18 cellular contexts compared by ENCODE assay signal in genomic region chr19:35784401-35785086, GRCh38. TPM values are rescaled to one million over a fixed set of nuclear protein-coding genes. Genes with fewer than 3 reads are reported as not detected.
DNase-seq lines count a peak whose midpoint lies in the region; ATAC-seq and TF ChIP-seq lines count a peak whose summit lies in the region.
"Had no signal": no experiment of that assay in that cellular context is flagged by ENCODE, and none has a peak within 500 bp of the region (broad histone marks: within the 10 kb centered on the region; RNA-seq: fewer than 3 reads in every experiment).

No MANE protein-coding gene starts in this region.

- H4K20me1 ChIP-seq in H9 (ENCODE audit: control insufficient read depth, insufficient read depth, insufficient read length), result no peaks in the 10 kb centered on the region
- peaks cover 22% of the 10 kb centered on the region for H4K20me1 ChIP-seq in neural progenitor cell (ENCODE audit: low read depth)

- H3K4me1 Mint-ChIP-seq in H9 (peaks cover 23 to 40% of the 10 kb centered on the region in 2 experiments), neural progenitor cell (no peaks in the 10 kb centered on the region)

- H3K4me3 ChIP-seq in iPS-18a (ENCODE audit: low read length) (peak overlapping the region; percentile 59), neural progenitor cell (peak overlapping the region; percentile 43)
- H3K4me3 ChIP-seq: SJCRH30 had no signal

- no peak overlapping the region for H3K14ac ChIP-seq in H9 (ENCODE audit: insufficient read depth, low read length)

- TF ChIP-seq CTCF in H9 (conservative IDR thresholded peaks at IDR 0.05) (no peak), neural progenitor cell (IDR thresholded peaks at IDR 0.05) (no peak)

- no peaks in the 10 kb centered on the region for H3K27me3 ChIP-seq in H9 (ENCODE audit: insufficient read depth, low read length)
- H3K27me3 ChIP-seq in iPS-18a (ENCODE audit: control insufficient read depth, insufficient read depth, low read length), result no peaks in the 10 kb centered on the region
- H3K27me3 ChIP-seq in neural progenitor cell, result peaks cover 30% of the 10 kb centered on the region
- H3K27me3 ChIP-seq: SJCRH30 had no signal

- ATAC-seq in SK-N-SH treated with all-trans-retinoic acid at 6 μM for 48 hours (no peak), HG02981 (IDR thresholded peaks at IDR 0.05; ENCODE audit: unreplicated experiment) (no peak)
- ATAC-seq: HepG2 had no signal

- no peak overlapping the region for H2AK5ac ChIP-seq in H9 (ENCODE audit: insufficient read length, low read length)

- H3K27ac ChIP-seq in H9 (ENCODE audit: insufficient read length, low read depth, low read length), result no peak overlapping the region
- H3K27ac ChIP-seq in iPS-18a (ENCODE audit: low read length), result no peak overlapping the region
- no peak overlapping the region for H3K27ac ChIP-seq in neural progenitor cell
- H3K27ac ChIP-seq: HL-60, SJCRH30 had no signal

- no CpG with 5 or more reads among the region's 41 CpGs for WGBS in H9 (ENCODE audit: extremely low coverage, insufficient read length, low lambda C conversion rate)

- H3K4ac ChIP-seq in H9 (ENCODE audit: low read depth, low read length), result no peak overlapping the region

- no peak overlapping the region for H2AFZ ChIP-seq in H9 (ENCODE audit: low read length)
- no peak overlapping the region for H2AFZ ChIP-seq in neural progenitor cell (replicated peaks)

- H3K23me2 ChIP-seq in H9 (ENCODE audit: insufficient read length, low read depth, low read length, poor library complexity, severe bottlenecking), result peaks cover 7% of the 10 kb centered on the region

- DNase-seq in H9, result peak; percentile 97
- peak; percentile 82 for DNase-seq in ecto neural progenitor cell (ENCODE audit: low spot score)
- DNase-seq in neural progenitor cell (ENCODE audit: low spot score), result peak; percentile 87
- no peak for DNase-seq in activated CD8-positive, alpha-beta memory T cell treated with anti-CD3 and anti-CD28 coated beads for 24 hours
- DNase-seq in MV-4-11 (lab: John Stamatoyannopoulos, UW), result no peak
- DNase-seq: MM.1S, NCI-H187 treated with DMSO at 0.1 percent for 48 hours, NCI-H2171, SJCRH30, SW 1271 had no signal

- H3K9me3 ChIP-seq in H9 (ENCODE audit: control insufficient read depth, low read depth, low read length), result no peaks in the 10 kb centered on the region
- H3K9me3 ChIP-seq in iPS-18a (ENCODE audit: control insufficient read depth, low read depth, low read length), result no peaks in the 10 kb centered on the region
- H3K9me3 ChIP-seq in neural progenitor cell (ENCODE audit: low read depth), result no peaks in the 10 kb centered on the region
- H3K9me3 ChIP-seq: SJCRH30 had no signal

- no peaks in the 10 kb centered on the region for H3K79me1 ChIP-seq in H9 (ENCODE audit: insufficient read depth, low read depth, low read length, poor library complexity, severe bottlenecking)

- no peaks in the 10 kb centered on the region for H3K4me1 ChIP-seq in H9 (ENCODE audit: insufficient read depth, low read length)
- peaks cover 3% of the 10 kb centered on the region for H3K4me1 ChIP-seq in iPS-18a (ENCODE audit: control insufficient read depth, low read depth, low read length)
- H3K4me1 ChIP-seq in neural progenitor cell, result peaks cover 10% of the 10 kb centered on the region
- H3K4me1 ChIP-seq: SJCRH30 had no signal

- H3K4me2 ChIP-seq in H9 (ENCODE audit: insufficient read depth, insufficient read length, low read length) (peak overlapping the region; percentile 80), neural progenitor cell (peak overlapping the region; percentile 84)

- H2BK120ac ChIP-seq in H9 (ENCODE audit: low read depth, low read length, poor library complexity, severe bottlenecking), result no peak overlapping the region

- H2BK20ac ChIP-seq in H9 (ENCODE audit: low read depth, low read length, poor library complexity, severe bottlenecking), result no peak overlapping the region

- no peak overlapping the region for H4K91ac ChIP-seq in H9 (ENCODE audit: insufficient read length, low read depth, low read length)

- no peak overlapping the region for H2BK5ac ChIP-seq in H9 (ENCODE audit: insufficient read length, low read length)

- peaks cover 0 to 5% (median 2%) of the 10 kb centered on the region in 3 experiments; a peak in 2 of 7 replicates for H3K36me3 Mint-ChIP-seq in H9 (ENCODE audit: insufficient read depth in 1 of 3, low read depth in 3 of 3)
- peaks cover 4% of the 10 kb centered on the region for H3K36me3 Mint-ChIP-seq in neural progenitor cell

- H4K8ac ChIP-seq in H9 (replicated peaks; ENCODE audit: insufficient read length, low read depth, low read length), result no peak overlapping the region

- H3K18ac ChIP-seq in H9 (ENCODE audit: insufficient read length, low read depth, low read length), result no peak overlapping the region

- H3K36me3 ChIP-seq in iPS-18a (ENCODE audit: control insufficient read depth, low read depth, low read length) (no peaks in the 10 kb centered on the region), neural progenitor cell (no peaks in the 10 kb centered on the region)
- H3K36me3 ChIP-seq: SJCRH30 had no signal

- H3K9ac ChIP-seq in H9 (ENCODE audit: extremely low read depth, insufficient read length, low read length) (peak overlapping the region; percentile 27), iPS-18a (ENCODE audit: low read length) (peak overlapping the region; percentile 32), neural progenitor cell (no peak overlapping the region)

- H3K4me3 Mint-ChIP-seq in H9 (peak overlapping the region; percentile 60 to 68), neural progenitor cell (no peak overlapping the region)

- no peak overlapping the region for H4K5ac ChIP-seq in H9 (ENCODE audit: insufficient read length, low read depth, low read length)

- H3T11ph ChIP-seq in H9 (ENCODE audit: low read length), result no peak overlapping the region

- H3F3A ChIP-seq in neural progenitor cell (ENCODE audit: low read depth), result peaks cover 17% of the 10 kb centered on the region

- no peak overlapping the region for H2BK15ac ChIP-seq in H9 (ENCODE audit: low read depth, low read length)

- no peak overlapping the region for H3K23ac ChIP-seq in H9 (ENCODE audit: insufficient read length, low read depth, low read length)

- H3K56ac ChIP-seq in H9 (ENCODE audit: insufficient read length, low read depth, low read length), result no peak overlapping the region

- H3K27ac Mint-ChIP-seq in H9 (no peak overlapping the region; a peak in 1 of 7 replicates), neural progenitor cell (no peak overlapping the region)

- H3K9me3 Mint-ChIP-seq in H9, result no peaks in the 10 kb centered on the region; a peak in 1 of 5 replicates
- no peaks in the 10 kb centered on the region for H3K9me3 Mint-ChIP-seq in neural progenitor cell

- H3K79me2 ChIP-seq in H9 (ENCODE audit: insufficient read depth, low read length) (no peaks in the 10 kb centered on the region), neural progenitor cell (ENCODE audit: low read depth) (no peaks in the 10 kb centered on the region)

- no peak overlapping the region for H2BK12ac ChIP-seq in H9 (ENCODE audit: insufficient read length, low read depth, low read length)

- peaks cover 1% of the 10 kb centered on the region; the same call in 1 of the 2 replicates for H3K27me3 Mint-ChIP-seq in H9 (ENCODE audit: low read depth)
- peaks cover 2% of the 10 kb centered on the region for H3K27me3 Mint-ChIP-seq in neural progenitor cell (ENCODE audit: insufficient read depth, low read depth)

TF ChIP-seq in SK-N-SH treated with all-trans-retinoic acid at 6 μM for 48 hours, 23 proteins besides CTCF, POLR2A, EP300 and RAD21 (continues in another document):
- no peak for TF ChIP-seq ZC3H10 (CRISPR knock-in tag; IDR thresholded peaks at IDR 0.05)
- no peak for TF ChIP-seq CSDC2 (CRISPR knock-in tag; IDR thresholded peaks at IDR 0.05)
- no peak for TF ChIP-seq PATZ1 (CRISPR knock-in tag; IDR thresholded peaks at IDR 0.05; ENCODE audit: borderline replicate concordance)
- no peak for TF ChIP-seq RARB (CRISPR knock-in tag; IDR thresholded peaks at IDR 0.05)
- no peak for TF ChIP-seq ZNF565 (CRISPR knock-in tag; conservative IDR thresholded peaks at IDR 0.05; ENCODE audit: low read depth)
- no peak for TF ChIP-seq TCF4 (CRISPR knock-in tag; IDR thresholded peaks at IDR 0.05; ENCODE audit: borderline replicate concordance)

RNA-seq across cellular contexts. Expression of gene ARHGAP33, which starts 9.2 kb away (rescaled TPM):
- total RNA-seq in H9 (2021) (18.7 and 19.5 TPM in 2 replicates), neural progenitor cell (ENCODE audit: low replicate concordance) (6.5 and 15.1 TPM in 2 replicates)

RNA-seq across cellular contexts. Expression of gene PROSER3, which starts 26.6 kb away (rescaled TPM):
- total RNA-seq in H9 (2021) (21.8 and 29.1 TPM in 2 replicates), neural progenitor cell (ENCODE audit: low replicate concordance) (7.1 and 13.4 TPM in 2 replicates)

RNA-seq across cellular contexts. Expression of gene HSPB6, which starts 27.7 kb away (rescaled TPM):
- 0.37 TPM in 2 replicates for total RNA-seq in H9 (2021)
- not detected in 2 replicates for total RNA-seq in neural progenitor cell (ENCODE audit: low replicate concordance)
- total RNA-seq: HepG2, RPMI7951, SJCRH30 had no signal

RNA-seq across cellular contexts. Expression of gene PRODH2, which starts 28.1 kb away (rescaled TPM):
- total RNA-seq in H9 (2021) (not detected in 2 replicates), neural progenitor cell (ENCODE audit: low replicate concordance) (not detected in 2 replicates)
- total RNA-seq: Daoy, NCI-H460, RPMI7951, SJCRH30 had no signal

RNA-seq across cellular contexts. Expression of gene LIN37, which starts 36.2 kb away (rescaled TPM):
- total RNA-seq in H9 (2021) (4.7 and 5.9 TPM in 2 replicates), neural progenitor cell (ENCODE audit: low replicate concordance) (11.4 and 12.4 TPM in 2 replicates)

Comparison
In these comparisons a context has a peak if more than half of its experiments do, and no peak if none do; other contexts are left out.
1. DNase-seq: peak in H9 (single experiment), ecto neural progenitor cell (single experiment) and neural progenitor cell (single experiment); none in activated CD8-positive, alpha-beta memory T cell treated with anti-CD3 and anti-CD28 coated beads for 24 hours (single experiment) and MV-4-11 (single experiment).